In the genomic region with DNA sequence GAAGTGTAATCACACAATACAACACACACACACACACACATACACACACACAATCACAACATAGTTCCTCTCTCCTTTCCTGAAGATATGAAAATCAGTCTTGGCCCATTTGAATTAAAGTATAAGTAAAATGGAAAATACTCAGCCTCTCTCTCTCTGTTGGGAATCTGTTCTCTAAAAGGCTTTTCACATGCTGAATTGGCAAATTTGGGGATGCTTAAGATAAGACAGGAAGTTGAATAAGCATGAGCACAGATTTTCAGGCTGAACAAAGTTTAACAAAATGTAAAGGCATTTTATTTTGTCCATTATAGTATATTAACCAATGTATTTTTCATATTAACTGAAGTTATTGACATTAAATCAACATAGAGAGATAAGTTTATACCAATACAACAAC, we compare ENCODE assay signal across 21 cellular contexts. TPM values are rescaled to one million over a fixed set of nuclear protein-coding genes. Genes with fewer than 3 reads are reported as not detected.
DNase-seq lines count a peak whose midpoint lies in the region; ATAC-seq, FAIRE-seq and TF ChIP-seq lines count a peak whose summit lies in the region.
"Had no signal": no experiment of that assay in that cellular context is flagged by ENCODE, and none has a peak within 500 bp of the region (broad histone marks: within the 10 kb centered on the region; RNA-seq: fewer than 3 reads in every experiment).

No MANE protein-coding gene starts in this region.

- no peak for FAIRE-seq in kidney (lab: Jason Lieb, UNC)
- FAIRE-seq: K562, RCC 7860 had no signal

- no peaks in the 10 kb centered on the region for H3K9me2 ChIP-seq in GM23338 (ENCODE audit: insufficient read depth)

- no peaks in the 10 kb centered on the region for H3K27me3 ChIP-seq in GM23338 (ENCODE audit: insufficient read depth)
- H3K27me3 ChIP-seq: BLaER1 had no signal

- H3K27ac ChIP-seq in GM23338 (ENCODE audit: low read depth) = no peak overlapping the region
- peak overlapping the region; percentile 72 to 78 for H3K27ac ChIP-seq in kidney (ENCODE audit: low read depth in 2 of 2, low read length in 2 of 2)
- H3K27ac ChIP-seq: BLaER1 had no signal

- no peaks in the 10 kb centered on the region for H3K9me3 ChIP-seq in kidney (ENCODE audit: control insufficient read depth in 1 of 2, low read length in 2 of 2)

- H3K4me1 Mint-ChIP-seq in GM23338 = peaks cover 11% of the 10 kb centered on the region
- H3K4me1 Mint-ChIP-seq in chondrocyte (ENCODE audit: low read depth) = peaks cover 25% of the 10 kb centered on the region
- peaks cover 43% of the 10 kb centered on the region for H3K4me1 Mint-ChIP-seq in progenitor cell of endocrine pancreas (ENCODE audit: low read depth)
- no peaks in the 10 kb centered on the region for H3K4me1 Mint-ChIP-seq in stimulated activated memory B cell treated with anti-CD40 and anti-IgM and Interleukin-4, amounts not matched to agents 10 μg/mL and 1 μg/mL and 100 μg/mL, for 72 hours
- H3K4me1 Mint-ChIP-seq: CD4-positive, alpha-beta memory T cell had no signal

- no peaks in the 10 kb centered on the region for H3K9me3 Mint-ChIP-seq in GM23338
- H3K9me3 Mint-ChIP-seq in chondrocyte (ENCODE audit: low read depth) = peaks cover 3% of the 10 kb centered on the region
- H3K9me3 Mint-ChIP-seq in progenitor cell of endocrine pancreas (ENCODE audit: low read depth) = peaks cover 12% of the 10 kb centered on the region
- no peaks in the 10 kb centered on the region for H3K9me3 Mint-ChIP-seq in stimulated activated memory B cell treated with anti-CD40 and anti-IgM and Interleukin-4, amounts not matched to agents 10 μg/mL and 1 μg/mL and 100 μg/mL, for 72 hours
- H3K9me3 Mint-ChIP-seq: CD4-positive, alpha-beta memory T cell had no signal

- DNase-seq in GM23338 (ENCODE audit: low spot score) (no peak), chondrocyte (ENCODE audit: low spot score) (no peak), kidney (no peak), progenitor cell of endocrine pancreas (ENCODE audit: low spot score, unreplicated experiment) (no peak), medulla oblongata (ENCODE audit: extremely low spot score) (no peak)
- DNase-seq: CD4-positive, alpha-beta memory T cell; DMS79; HCEC 1CT; NCI-H1105 treated with DMSO at 0.1 percent for 48 hours; NCI-H1694; NCI-H2081 treated with DMSO at 0.1 percent for 48 hours; NCI-H510A; NCI-H748 treated with DMSO at 0.1 percent for 48 hours; NK-92 treated with Interleukin-12 subunit alpha and Interleukin-12 subunit beta, amount 100 ng/mL, for 24 hours; Right ventricle myocardium superior had no signal

- intact Hi-C loops in kidney (cut with DNase I) = no loop called here

- no peak overlapping the region for H3K9ac ChIP-seq in kidney (ENCODE audit: low read length in 2 of 2)
- H3K9ac ChIP-seq: BLaER1 had no signal

- H3K36me3 ChIP-seq in GM23338 (ENCODE audit: insufficient read depth) (no peaks in the 10 kb centered on the region), kidney (ENCODE audit: control insufficient read depth in 1 of 2, insufficient read depth in 2 of 2, low read length in 2 of 2) (no peaks in the 10 kb centered on the region)
- H3K36me3 ChIP-seq: BLaER1 had no signal

- no peak overlapping the region for H2AFZ ChIP-seq in GM23338

- H3K36me3 Mint-ChIP-seq in GM23338 (ENCODE audit: low read depth) (no peaks in the 10 kb centered on the region), chondrocyte (ENCODE audit: low read depth) (no peaks in the 10 kb centered on the region), progenitor cell of endocrine pancreas (ENCODE audit: insufficient read depth) (peaks cover 4% of the 10 kb centered on the region)
- no peaks in the 10 kb centered on the region for H3K36me3 Mint-ChIP-seq in stimulated activated memory B cell treated with anti-CD40 and anti-IgM and Interleukin-4, amounts not matched to agents 10 μg/mL and 1 μg/mL and 100 μg/mL, for 72 hours
- H3K36me3 Mint-ChIP-seq: CD4-positive, alpha-beta memory T cell had no signal

- H3K4me3 ChIP-seq in GM23338 = no peak overlapping the region
- no peak overlapping the region for H3K4me3 ChIP-seq in kidney (ENCODE audit: low read length in 2 of 2)
- H3K4me3 ChIP-seq: BLaER1, K562 had no signal

- TF ChIP-seq CTCF in GM23338 (conservative IDR thresholded peaks at IDR 0.05; ENCODE audit: low read depth in 2 of 2) = no peak
- no peak for TF ChIP-seq CTCF in chondrocyte (IDR thresholded peaks at IDR 0.05)
- TF ChIP-seq CTCF in kidney (IDR thresholded peaks at IDR 0.05; ENCODE audit: borderline replicate concordance, extremely low read depth, insufficient read depth) = no peak
- no peak for TF ChIP-seq CTCF in progenitor cell of endocrine pancreas (IDR thresholded peaks at IDR 0.05; ENCODE audit: unreplicated experiment)

- H3K4me2 ChIP-seq in GM23338 = no peak overlapping the region
- H3K4me2 ChIP-seq: BLaER1 had no signal

- H3F3A ChIP-seq in GM23338 (replicated peaks; ENCODE audit: low read depth) = no peaks in the 10 kb centered on the region

- no peak for ATAC-seq in GM23338
- ATAC-seq in stimulated activated memory B cell treated with anti-CD40 and anti-IgM and Interleukin-4, amounts not matched to agents 10 μg/mL and 1 μg/mL and 100 μg/mL, for 72 hours = no peak
- no peak for ATAC-seq in HG02798 (IDR thresholded peaks at IDR 0.05; ENCODE audit: poor library complexity, unreplicated experiment)
- ATAC-seq: K562 had no signal

- no peaks in the 10 kb centered on the region for H4K20me1 ChIP-seq in GM23338 (replicated peaks; ENCODE audit: insufficient read depth)
- H4K20me1 ChIP-seq: BLaER1 had no signal

- no peaks in the 10 kb centered on the region for H3K27me3 Mint-ChIP-seq in GM23338 (ENCODE audit: insufficient read depth, low read depth, poor library complexity)
- H3K27me3 Mint-ChIP-seq in chondrocyte (ENCODE audit: low read depth) = no peaks in the 10 kb centered on the region
- H3K27me3 Mint-ChIP-seq in progenitor cell of endocrine pancreas = no peaks in the 10 kb centered on the region
- H3K27me3 Mint-ChIP-seq in stimulated activated memory B cell treated with anti-CD40 and anti-IgM and Interleukin-4, amounts not matched to agents 10 μg/mL and 1 μg/mL and 100 μg/mL, for 72 hours = no peaks in the 10 kb centered on the region

- H3K79me2 ChIP-seq in GM23338 (replicated peaks; ENCODE audit: insufficient read depth) = no peaks in the 10 kb centered on the region

- H3K4me1 ChIP-seq in GM23338 (ENCODE audit: insufficient read depth) (peaks cover 13% of the 10 kb centered on the region; the same call in 1 of the 2 replicates), kidney (ENCODE audit: control insufficient read depth in 1 of 2, insufficient read depth in 1 of 2, low read depth in 1 of 2, low read length in 2 of 2) (peaks cover 12% of the 10 kb centered on the region in 2 donors)
- H3K4me1 ChIP-seq: BLaER1 had no signal

- peak overlapping the region; percentile 5 for H3K27ac Mint-ChIP-seq in GM23338
- peak overlapping the region; percentile 79 for H3K27ac Mint-ChIP-seq in chondrocyte (ENCODE audit: unreplicated experiment)
- H3K27ac Mint-ChIP-seq in progenitor cell of endocrine pancreas = peak overlapping the region; percentile 93
- no peak overlapping the region for H3K27ac Mint-ChIP-seq in stimulated activated memory B cell treated with anti-CD40 and anti-IgM and Interleukin-4, amounts not matched to agents 10 μg/mL and 1 μg/mL and 100 μg/mL, for 72 hours
- H3K27ac Mint-ChIP-seq: CD4-positive, alpha-beta memory T cell had no signal

- H3K4me3 Mint-ChIP-seq in GM23338 = no peak overlapping the region
- H3K4me3 Mint-ChIP-seq in chondrocyte (ENCODE audit: unreplicated experiment) = no peak overlapping the region
- peak overlapping the region; percentile 40 for H3K4me3 Mint-ChIP-seq in progenitor cell of endocrine pancreas (ENCODE audit: low read depth)
- H3K4me3 Mint-ChIP-seq in stimulated activated memory B cell treated with anti-CD40 and anti-IgM and Interleukin-4, amounts not matched to agents 10 μg/mL and 1 μg/mL and 100 μg/mL, for 72 hours = no peak overlapping the region
- H3K4me3 Mint-ChIP-seq: CD4-positive, alpha-beta memory T cell had no signal

TF ChIP-seq in GM23338, 12 proteins besides CTCF, POLR2A, EP300 and RAD21 (continues in another document):
- TF ChIP-seq ETS1 (IDR thresholded peaks at IDR 0.05) (no peak), NANOG (IDR thresholded peaks at IDR 0.05; ENCODE audit: borderline replicate concordance) (no peak), ZNF331 (CRISPR knock-in tag; IDR thresholded peaks at IDR 0.05; ENCODE audit: low read depth) (no peak), EZH2phosphoT487 (IDR thresholded peaks at IDR 0.05; ENCODE audit: unreplicated experiment) (no peak)

RNA-seq across cellular contexts. Expression of gene FMO2, which starts 23.7 kb away (rescaled TPM):
- total RNA-seq in GM23338 (2014; rRNA removed; shearing (Covaris generic)) = not detected in 2 replicates
- polyA plus RNA-seq in GM23338 (2016; fragmentation: Nextera tagmentation; extraction: Ambion mirVana) (0.31 TPM in 1 of 2 replicates, not detected in the other), kidney (ENCODE audit: insufficient read depth, low read depth, low replicate concordance) (3.9 TPM)
- total RNA-seq in chondrocyte (0.24 to 0.87 TPM (median 0.55 TPM) in 3 replicates), kidney (22.3 TPM), progenitor cell of endocrine pancreas (not detected in 2 replicates)
- total RNA-seq: A673; CD4-positive, alpha-beta memory T cell; K562 had no signal
- polyA plus RNA-seq: CD4-positive, alpha-beta memory T cell; K562 had no signal

Comparison
In these comparisons a context has a peak if more than half of its experiments do, and no peak if none do; other contexts are left out.
1. RNA of gene FMO2, which starts 23.7 kb away (total RNA-seq): 22.3 TPM in kidney (single experiment); 0.24 to 0.87 TPM in chondrocyte, not detected in GM23338 and not detected in progenitor cell of endocrine pancreas; every median in the first group is over 10 times any median in the second.